ENCODE assay signal across 33 cellular contexts in the genomic region with DNA sequence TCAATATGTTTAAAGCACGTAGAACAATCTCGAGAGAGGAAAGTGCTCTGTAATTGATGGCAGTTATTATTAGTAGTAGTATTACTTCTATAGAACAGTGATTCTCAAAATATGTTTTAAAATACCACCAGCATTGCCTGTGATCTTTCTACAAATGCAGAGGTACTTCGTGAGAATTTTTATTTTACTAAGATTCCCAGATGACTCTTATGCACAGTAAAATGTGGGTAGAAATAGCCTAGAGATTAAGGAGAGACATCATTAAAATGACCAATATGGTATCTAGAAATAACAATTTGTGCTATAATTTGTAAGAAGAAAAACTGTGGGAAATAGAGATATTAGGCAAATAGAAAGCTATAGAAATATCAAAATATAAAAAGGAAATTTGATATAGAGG.
"Had no signal": no experiment of that assay in that cellular context is flagged by ENCODE, and none has a peak within 500 bp of the region (broad histone marks: within the 10 kb centered on the region; RNA-seq: fewer than 3 reads in every experiment).

No MANE protein-coding gene starts in this region.

- H3K9ac ChIP-seq: KMS-11 had no signal

- H3K4me1 ChIP-seq: breast epithelium had no signal

- H3K4me3 ChIP-seq: ascending aorta, breast epithelium, PC-9 had no signal

- H3K36me3 ChIP-seq: ascending aorta, breast epithelium had no signal

- H3K4me2 ChIP-seq: KMS-11, PC-9 had no signal

- H3K27me3 ChIP-seq: ascending aorta, breast epithelium had no signal

- H3K27ac ChIP-seq: ascending aorta, breast epithelium, KMS-11, PC-9, VCaP had no signal

- ATAC-seq: activated T-cell treated with anti-CD3 and anti-CD28 coated beads, Interleukin-2, amount 50 U/mL, for 4 hours had no signal

- DNase-seq: activated B cell treated with CpG ODN at 0.5 μM for 24 hours; activated CD4-positive, alpha-beta memory T cell treated with anti-CD3 and anti-CD28 coated beads for 36 hours; activated CD4-positive, alpha-beta T cell treated with anti-CD3 and anti-CD28 coated beads for 4 hours; activated CD4-positive, alpha-beta T cell treated with anti-CD3 and anti-CD28 coated beads, Interleukin-2, amount 50 U/mL, for 1 hour; activated CD4-positive, CD25-positive, alpha-beta regulatory T cell treated with anti-CD3 and anti-CD28 coated beads, Interleukin-2, amount 50 U/mL, for 72 hours; activated CD8-positive, alpha-beta memory T cell treated with anti-CD3 and anti-CD28 coated beads, Interleukin-2, amount 50 U/mL, for 4 hours; activated effector memory CD4-positive, alpha-beta T cell treated with Interleukin-2 at 50 U/mL for 16 hours; activated naive CD4-positive, alpha-beta T cell treated with anti-CD3 and anti-CD28 coated beads, Interleukin-2, amount 50 U/mL, for 16 hours; activated naive CD8-positive, alpha-beta T cell treated with anti-CD3 and anti-CD28 coated beads for 36 hours; activated T-cell treated with anti-CD3 and anti-CD28 coated beads for 4 hours; activated T-cell treated with anti-CD3 and anti-CD28 coated beads, Interleukin-2, amount 50 U/mL, for 4 hours; amygdala; NCI-H1092 treated with DMSO at 0.1 percent for 48 hours; NCI-H1417; NCI-H146; NCI-H187; NCI-H2029 treated with DMSO at 0.1 percent for 48 hours; NCI-H2107; NCI-H2171; NCI-H510A; NCI-H526; NCI-H748 treated with DMSO at 0.1 percent for 48 hours; NK-92 treated with Interleukin-12 subunit alpha and Interleukin-12 subunit beta, amount 100 ng/mL, for 24 hours; PC-9; Right ventricle myocardium superior; SW 1271; T-helper 1 cell; T-helper 2 cell; T-helper 9 cell had no signal
